ENCODE assay signal across 8 cellular contexts in genomic region chr12:127165567-127166392, GRCh38.
DNase-seq lines count a peak whose midpoint lies in the region; ATAC-seq, FAIRE-seq and TF ChIP-seq lines count a peak whose summit lies in the region.

No MANE protein-coding gene starts in this region.

- H3K27ac Mint-ChIP-seq in activated CD8-positive, alpha-beta memory T cell treated with anti-CD3 and anti-CD28 coated beads, Interleukin-2, amount 10 ng/mL, durations not matched to agents 7 days and 5 days, result peak overlapping the region; percentile 79

- H3K14ac ChIP-seq in H1 (ENCODE audit: insufficient read length), result no peak overlapping the region

- peak; percentile 67 for ATAC-seq in HG02623 (IDR thresholded peaks at IDR 0.05; ENCODE audit: unreplicated experiment)
- ATAC-seq in activated CD8-positive, alpha-beta memory T cell treated with anti-CD3 and anti-CD28 coated beads, Interleukin-2, amount 10 ng/mL, durations not matched to agents 7 days and 5 days, result peak; percentile 83

- peak overlapping the region; percentile 93; the same call in 1 of the 2 replicates for H2AFZ ChIP-seq in H1 (ENCODE audit: low read length)

- no peak overlapping the region for H3K56ac ChIP-seq in H1 (replicated peaks; ENCODE audit: insufficient read length, low read depth, low read length)

- no peak for TF ChIP-seq CTCF in H1 (IDR thresholded peaks at IDR 0.05; ENCODE audit: control extremely low read depth in 1 of 3, insufficient read depth in 1 of 3, low read depth in 1 of 3, low read length in 3 of 3)

- H3K79me2 ChIP-seq in H1 (ENCODE audit: control insufficient read depth in 1 of 2, insufficient read depth in 2 of 2, low read length in 2 of 2), result no peaks in the 10 kb centered on the region

- peak overlapping the region; percentile 78 for H3K18ac ChIP-seq in H1 (ENCODE audit: extremely low read depth, low read length)

- no peak for FAIRE-seq in H1 (lab: Jason Lieb, UNC)
- no peak for FAIRE-seq in GM12892 (lab: Jason Lieb, UNC)

- peak overlapping the region; percentile 96 for H4K91ac ChIP-seq in H1 (replicated peaks; ENCODE audit: insufficient read length, low read length)

- POLR2A ChIA-PET in H1 (lab: Charles Lee; ENCODE audit: partially characterized antibody), result interaction anchor here (0.6 to 0.7 kb wide), 3 partner anchors 15 to 793 kb away, joined by 3 to 4 read pairs (median 3); no protein-coding TSS in a partner anchor

- H3K4me2 ChIP-seq in H1 (ENCODE audit: insufficient read depth in 1 of 2, low read depth in 2 of 2, low read length in 2 of 2), result peak overlapping the region; percentile 68 to 85

- peak overlapping the region; percentile 86; the same call in 1 of the 2 replicates for H4K8ac ChIP-seq in H1 (ENCODE audit: extremely low read depth, insufficient read depth, low read length)

- H4K5ac ChIP-seq in H1 (ENCODE audit: insufficient read length, low read depth, low read length), result peak overlapping the region; percentile 71

- TF ChIP-seq POLR2A in H1 (IDR thresholded peaks at IDR 0.05; ENCODE audit: control extremely low read depth in 1 of 2, low read depth in 2 of 2, low read length in 2 of 2), result peak in 1 of 2 experiments; percentile 37; a peak in 1 of 3 replicates
- TF ChIP-seq POLR2A in GM12892 (IDR thresholded peaks at IDR 0.05; ENCODE audit: low read depth, low read length), result no peak

- H3K9me3 ChIP-seq in H1 (ENCODE audit: insufficient read depth in 2 of 2, low read depth in 1 of 2, low read length in 1 of 2), result 0 out of 4 replicates have a peak, but pooled peaks cover 0 to 2% of the 10 kb centered on the region in 2 experiments

- H3K4me1 Mint-ChIP-seq in activated CD8-positive, alpha-beta memory T cell treated with anti-CD3 and anti-CD28 coated beads, Interleukin-2, amount 10 ng/mL, durations not matched to agents 7 days and 5 days, result peaks cover 41% of the 10 kb centered on the region

- H3K4ac ChIP-seq in H1 (replicated peaks; ENCODE audit: insufficient read length, low read depth, low read length), result no peak overlapping the region

- H3K9ac ChIP-seq in H1 (replicated peaks in 1 of 4; ENCODE audit: extremely low read depth in 1 of 4, low read depth in 3 of 4, low read length in 3 of 4), result peak overlapping the region in 3 of 4 experiments; percentile 34 to 89 (median 55); a peak in 5 of 7 replicates

- H3K4me1 ChIP-seq in H1 (replicated peaks in 1 of 4; ENCODE audit: control insufficient read depth in 3 of 4, insufficient read depth in 4 of 4, low read length in 3 of 4), result no peaks in the 10 kb centered on the region; a peak in 2 of 7 replicates

- no peak overlapping the region for H2BK15ac ChIP-seq in H1 (ENCODE audit: low read length)

- H2BK5ac ChIP-seq in H1 (ENCODE audit: low read depth, low read length), result no peak overlapping the region; the same call in 1 of the 2 replicates

- H2BK20ac ChIP-seq in H1 (ENCODE audit: low read length), result no peak overlapping the region

- no peaks in the 10 kb centered on the region for H3K9me3 Mint-ChIP-seq in activated CD8-positive, alpha-beta memory T cell treated with anti-CD3 and anti-CD28 coated beads, Interleukin-2, amount 10 ng/mL, durations not matched to agents 7 days and 5 days (ENCODE audit: low read depth)

- peak overlapping the region; percentile 29 to 51 (median 31); a peak in 6 of 8 replicates for H3K4me3 ChIP-seq in H1 (ENCODE audit: extremely low read depth in 1 of 4, insufficient read depth in 2 of 4, low read depth in 3 of 4, low read length in 4 of 4)

- CTCF ChIA-PET in activated CD8-positive, alpha-beta memory T cell treated with anti-CD3 and anti-CD28 coated beads, Interleukin-2, amount 10 ng/mL, durations not matched to agents 7 days and 5 days (lab: Charles Lee), result interaction anchor here (1.0 kb wide), 1 partner anchor 24 kb away, joined by 3 read pairs; no protein-coding TSS in a partner anchor
- CTCF ChIA-PET in H1 (lab: Charles Lee; ENCODE audit: partially characterized antibody), result interaction anchor here (0.5 to 2.0 kb wide), 3 partner anchors 44 to 471 kb away, joined by 3 to 6 read pairs (median 4); no protein-coding TSS in a partner anchor

- H2BK120ac ChIP-seq in H1 (replicated peaks; ENCODE audit: low read depth, low read length), result no peak overlapping the region

- peaks cover 17% of the 10 kb centered on the region for H3K27me3 Mint-ChIP-seq in activated CD8-positive, alpha-beta memory T cell treated with anti-CD3 and anti-CD28 coated beads, Interleukin-2, amount 10 ng/mL, durations not matched to agents 7 days and 5 days

- no peaks in the 10 kb centered on the region for H4K20me1 ChIP-seq in H1 (replicated peaks in 1 of 2; ENCODE audit: control insufficient read depth in 1 of 2, insufficient read depth in 2 of 2, low read length in 2 of 2)

- no peaks in the 10 kb centered on the region for H3K27me3 ChIP-seq in H1 (replicated peaks in 1 of 4; ENCODE audit: control insufficient read depth in 3 of 4, extremely low read depth in 1 of 4, insufficient read depth in 3 of 4, low read length in 3 of 4)

- TF ChIP-seq EP300 in H1 (IDR thresholded peaks at IDR 0.05; ENCODE audit: borderline replicate concordance in 1 of 2, low read depth in 2 of 2, low read length in 2 of 2), result no peak

- no peak for TF ChIP-seq RAD21 in H1 (IDR thresholded peaks at IDR 0.05 in 1 of 2, conservative IDR thresholded peaks at IDR 0.05 in 1 of 2; ENCODE audit: low read depth in 2 of 2, low read length in 2 of 2)

- peak overlapping the region; percentile 74 for H3K4me3 Mint-ChIP-seq in activated CD8-positive, alpha-beta memory T cell treated with anti-CD3 and anti-CD28 coated beads, Interleukin-2, amount 10 ng/mL, durations not matched to agents 7 days and 5 days

- no peaks in the 10 kb centered on the region for H3K79me1 ChIP-seq in H1 (ENCODE audit: low read depth, low read length)

- H3K36me3 Mint-ChIP-seq in activated CD8-positive, alpha-beta memory T cell treated with anti-CD3 and anti-CD28 coated beads, Interleukin-2, amount 10 ng/mL, durations not matched to agents 7 days and 5 days, result peaks cover 16% of the 10 kb centered on the region

- no peaks in the 10 kb centered on the region for H3K36me3 ChIP-seq in H1 (ENCODE audit: control insufficient read depth in 2 of 4, insufficient read depth in 4 of 4, low read length in 3 of 4)

- peak overlapping the region; percentile 82; the same call in 1 of the 2 replicates for H2AK5ac ChIP-seq in H1 (ENCODE audit: low read depth, low read length)

- H3K23ac ChIP-seq in H1 (ENCODE audit: insufficient read length), result no peak overlapping the region

- H2BK12ac ChIP-seq in H1 (ENCODE audit: low read depth, low read length), result peak overlapping the region; percentile 90; the same call in 1 of the 2 replicates

- WGBS in H1 (ENCODE audit: extremely low coverage in 1 of 2, insufficient coverage in 1 of 2, insufficient read length in 1 of 2, insufficient replicate concordance in 2 of 2, low coverage in 1 of 2, low lambda C conversion rate in 2 of 2, missing lambda C conversion rate in 1 of 2), 2 experiments, result 9% methylated on average over 48 of the region's 69 CpGs; no CpG with 5 or more reads in 1 of the 2 experiments

- peak; percentile 63 for DNase-seq in DMS153 treated with DMSO at 0.1 percent for 48 hours (lab: John Stamatoyannopoulos, UW; ENCODE audit: unreplicated experiment)
- peak; percentile 85 for DNase-seq in NCI-H460 (ENCODE audit: extremely low read depth, low read depth)
- DNase-seq in activated CD8-positive, alpha-beta memory T cell treated with anti-CD3 and anti-CD28 coated beads, Interleukin-2, amount 10 ng/mL, durations not matched to agents 7 days and 5 days, result peak; percentile 87
- DNase-seq in H1 (ENCODE audit: low read depth in 1 of 2, low spot score in 2 of 2), result peak; percentile 62 to 88
- peak; percentile 94 for DNase-seq in mesenteric fat pad (ENCODE audit: low spot score)
- peak; percentile 71 to 81 (median 74) for DNase-seq in stimulated activated CD4-positive, alpha-beta T cell treated with anti-CD3 and anti-CD28 coated beads, TNF-alpha, amount 100 ng/mL, for 48 hours (ENCODE audit: low read depth in 3 of 3)
- DNase-seq in GM12892 (ENCODE audit: insufficient read length), result no peak

- no peaks in the 10 kb centered on the region for H3K23me2 ChIP-seq in H1 (ENCODE audit: low read depth, low read length)

- H3K27ac ChIP-seq in H1 (ENCODE audit: low read depth, low read length), result no peak overlapping the region

TF ChIP-seq in H1, 55 proteins besides CTCF, POLR2A, EP300 and RAD21:
- TF ChIP-seq GTF2F1 (IDR thresholded peaks at IDR 0.05; ENCODE audit: borderline replicate concordance, low read depth, low read length), result no peak
- TF ChIP-seq TAF1 (IDR thresholded peaks at IDR 0.05; ENCODE audit: low read depth, low read length), result peak; percentile 56; the same call in 1 of the 2 replicates
- TF ChIP-seq, protein P1, sequence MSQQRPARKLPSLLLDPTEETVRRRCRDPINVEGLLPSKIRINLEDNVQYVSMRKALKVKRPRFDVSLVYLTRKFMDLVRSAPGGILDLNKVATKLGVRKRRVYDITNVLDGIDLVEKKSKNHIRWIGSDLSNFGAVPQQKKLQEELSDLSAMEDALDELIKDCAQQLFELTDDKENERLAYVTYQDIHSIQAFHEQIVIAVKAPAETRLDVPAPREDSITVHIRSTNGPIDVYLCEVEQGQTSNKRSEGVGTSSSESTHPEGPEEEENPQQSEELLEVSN (IDR thresholded peaks at IDR 0.05), result peak; percentile 49; the same call in 1 of the 2 replicates
- 0 out of 2 replicates have a peak, but pooled peaks have one; percentile 59 for TF ChIP-seq SP4 (IDR thresholded peaks at IDR 0.05; ENCODE audit: low read length)
- TF ChIP-seq, protein P2, sequence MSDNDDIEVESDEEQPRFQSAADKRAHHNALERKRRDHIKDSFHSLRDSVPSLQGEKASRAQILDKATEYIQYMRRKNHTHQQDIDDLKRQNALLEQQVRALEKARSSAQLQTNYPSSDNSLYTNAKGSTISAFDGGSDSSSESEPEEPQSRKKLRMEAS (IDR thresholded peaks at IDR 0.05), result no peak
- TF ChIP-seq BACH1 (IDR thresholded peaks at IDR 0.05; ENCODE audit: low read length), result peak; percentile 54; the same call in 1 of the 2 replicates
- TF ChIP-seq USF2 (IDR thresholded peaks at IDR 0.05; ENCODE audit: low read length), result no peak
- TF ChIP-seq PHF8 (conservative IDR thresholded peaks at IDR 0.05; ENCODE audit: low read depth, low read length), result 0 out of 2 replicates have a peak, but pooled peaks have one; percentile 31
